1 cellular context compared by ENCODE assay signal in the genomic region with DNA sequence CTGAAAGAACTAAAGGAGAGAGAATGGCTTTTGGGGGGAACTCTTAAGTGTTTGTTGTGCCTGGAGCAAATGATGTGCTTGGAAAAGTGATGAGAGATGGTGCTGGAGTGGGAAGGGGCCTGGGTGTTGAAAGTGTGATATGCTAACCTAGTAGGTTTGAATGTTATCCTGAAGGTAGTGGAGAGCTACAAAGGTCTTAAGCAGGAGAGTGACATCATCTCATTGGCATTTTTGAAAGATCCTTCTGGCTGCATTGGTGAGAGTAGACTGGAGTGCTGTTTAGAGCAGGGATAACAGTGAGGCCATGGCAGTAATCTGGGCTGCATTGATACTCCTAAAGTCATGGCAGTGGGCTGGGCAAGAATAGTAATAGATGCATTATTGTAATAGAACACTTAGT.
TF ChIP-seq lines count a peak whose summit lies in the region.

No MANE protein-coding gene starts in this region.

TF ChIP-seq in HepG2, 621 proteins besides CTCF, POLR2A, EP300 and RAD21 (continued from another document):
- TF ChIP-seq, protein P1, sequence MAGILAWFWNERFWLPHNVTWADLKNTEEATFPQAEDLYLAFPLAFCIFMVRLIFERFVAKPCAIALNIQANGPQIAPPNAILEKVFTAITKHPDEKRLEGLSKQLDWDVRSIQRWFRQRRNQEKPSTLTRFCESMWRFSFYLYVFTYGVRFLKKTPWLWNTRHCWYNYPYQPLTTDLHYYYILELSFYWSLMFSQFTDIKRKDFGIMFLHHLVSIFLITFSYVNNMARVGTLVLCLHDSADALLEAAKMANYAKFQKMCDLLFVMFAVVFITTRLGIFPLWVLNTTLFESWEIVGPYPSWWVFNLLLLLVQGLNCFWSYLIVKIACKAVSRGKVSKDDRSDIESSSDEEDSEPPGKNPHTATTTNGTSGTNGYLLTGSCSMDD (CRISPR knock-in tag; IDR thresholded peaks at IDR 0.05) = no peak
- TF ChIP-seq POLR2AphosphoS2 (IDR thresholded peaks at IDR 0.05; ENCODE audit: low read depth, low read length) = no peak
- TF ChIP-seq, protein P2, sequence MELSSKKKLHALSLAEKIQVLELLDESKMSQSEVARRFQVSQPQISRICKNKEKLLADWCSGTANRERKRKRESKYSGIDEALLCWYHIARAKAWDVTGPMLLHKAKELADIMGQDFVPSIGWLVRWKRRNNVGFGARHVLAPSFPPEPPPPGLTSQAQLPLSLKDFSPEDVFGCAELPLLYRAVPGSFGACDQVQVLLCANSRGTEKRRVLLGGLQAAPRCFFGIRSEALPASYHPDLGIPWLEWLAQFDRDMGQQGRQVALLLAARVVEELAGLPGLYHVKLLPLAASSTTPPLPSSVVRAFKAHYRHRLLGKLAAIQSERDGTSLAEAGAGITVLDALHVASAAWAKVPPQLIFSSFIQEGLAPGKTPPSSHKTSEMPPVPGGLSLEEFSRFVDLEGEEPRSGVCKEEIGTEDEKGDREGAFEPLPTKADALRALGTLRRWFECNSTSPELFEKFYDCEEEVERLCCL (CRISPR knock-in tag; IDR thresholded peaks at IDR 0.05; ENCODE audit: borderline replicate concordance) = no peak
TF ChIP-seq in HepG2: peak in this region for 1.
